1 cellular context compared by ENCODE assay signal in genomic region chr17:7407483-7408231, GRCh38.
TF ChIP-seq lines count a peak whose summit lies in the region.

Gene NLGN2, plus strand, starts transcription at chr17:7407845. Its CDS starts 411 bp downstream, at chr17:7408256.

TF ChIP-seq in SK-N-SH treated with all-trans-retinoic acid at 6 μM for 48 hours, 23 proteins besides CTCF, POLR2A, EP300 and RAD21 (continued from another document):
- no peak for TF ChIP-seq CSRNP3 (CRISPR knock-in tag; IDR thresholded peaks at IDR 0.05)
- no peak for TF ChIP-seq ZFP3 (CRISPR knock-in tag; IDR thresholded peaks at IDR 0.05)
- TF ChIP-seq ESRRG (CRISPR knock-in tag; IDR thresholded peaks at IDR 0.05): no peak
- TF ChIP-seq PATZ1 (CRISPR knock-in tag; IDR thresholded peaks at IDR 0.05; ENCODE audit: borderline replicate concordance): no peak
- TF ChIP-seq CSDC2 (CRISPR knock-in tag; IDR thresholded peaks at IDR 0.05): no peak
- TF ChIP-seq RARB (CRISPR knock-in tag; IDR thresholded peaks at IDR 0.05): no peak
